In genomic region chr13:80386001-80386400, GRCh38 we compare ENCODE assay signal across 15 cellular contexts. TPM values are rescaled to one million over a fixed set of nuclear protein-coding genes. Genes with fewer than 3 reads are reported as not detected.
DNase-seq lines count a peak whose midpoint lies in the region; ATAC-seq and TF ChIP-seq lines count a peak whose summit lies in the region.
"Had no signal": no experiment of that assay in that cellular context is flagged by ENCODE, and none has a peak within 500 bp of the region (broad histone marks: within the 10 kb centered on the region; RNA-seq: fewer than 3 reads in every experiment).

No MANE protein-coding gene starts in this region.

- peaks cover 6% of the 10 kb centered on the region for H3K4me1 Mint-ChIP-seq in CD14-positive monocyte
- H3K4me1 Mint-ChIP-seq: brain, endodermal cell had no signal

- H3K36me3 Mint-ChIP-seq in CD14-positive monocyte: no peaks in the 10 kb centered on the region
- H3K36me3 Mint-ChIP-seq: brain, memory B cell had no signal

- intact Hi-C loops in CD14-positive monocyte (cut with micrococcal nuclease): no loop called here

- H3K27ac Mint-ChIP-seq in CD14-positive monocyte: no peak overlapping the region
- H3K27ac Mint-ChIP-seq: brain, endodermal cell, memory B cell had no signal

- ATAC-seq in HG02798 (IDR thresholded peaks at IDR 0.05; ENCODE audit: poor library complexity, unreplicated experiment): peak; percentile 50
- ATAC-seq in HG03439 (IDR thresholded peaks at IDR 0.05; ENCODE audit: unreplicated experiment): no peak
- ATAC-seq: A549 had no signal

- H3K9me3 Mint-ChIP-seq in CD14-positive monocyte: peaks cover under 1 to 5% (median 3%) of the 10 kb centered on the region in 7 donors

- H3K27me3 Mint-ChIP-seq in CD14-positive monocyte (ENCODE audit: low read depth in 3 of 3): peaks cover 0 to under 1% (median 0%) of the 10 kb centered on the region in 3 donors
- H3K27me3 Mint-ChIP-seq: brain had no signal

- no peak overlapping the region for H3K4me3 Mint-ChIP-seq in CD14-positive monocyte
- H3K4me3 Mint-ChIP-seq: brain, endodermal cell, memory B cell had no signal

- DNase-seq in activated gamma-delta T cell treated with Interleukin-2 at 50 U/mL for 16 hours (peak; percentile 14), activated gamma-delta T cell (lab: John Stamatoyannopoulos, UW) (no peak), NOMO-1 treated with dmso at 0.1 percent for 144 hours (lab: John Stamatoyannopoulos, UW; ENCODE audit: unreplicated experiment) (peak; percentile 18), GM20000 (ENCODE audit: low spot score) (no peak), cortex of kidney (lab: John Stamatoyannopoulos, UW) (no peak), CD14-positive monocyte (ENCODE audit: low spot score) (no peak)
- DNase-seq: activated CD4-positive, alpha-beta T cell treated with anti-CD3 and anti-CD28 coated beads for 1 hour; endodermal cell; NCI-H1048; NCI-H2081 treated with DMSO at 0.1 percent for 48 hours had no signal

- TF ChIP-seq CTCF in GM20000 (IDR thresholded peaks at IDR 0.05; ENCODE audit: extremely low read depth, missing control alignments): no peak
- TF ChIP-seq CTCF in CD14-positive monocyte (IDR thresholded peaks at IDR 0.05): no peak

RNA-seq across cellular contexts. Expression of gene SPRY2, which starts 45.1 kb away (rescaled TPM):
- polyA plus RNA-seq in CD14-positive monocyte: under 1 TPM; 0.26 to 0.73 TPM

Comparison
In these comparisons a context has a peak if more than half of its experiments do, and no peak if none do; other contexts are left out.
1. DNase-seq: peak in activated gamma-delta T cell treated with Interleukin-2 at 50 U/mL for 16 hours (single experiment) and NOMO-1 treated with dmso at 0.1 percent for 144 hours (single experiment); none in activated gamma-delta T cell (single experiment), GM20000 (single experiment), cortex of kidney (single experiment) and CD14-positive monocyte (single experiment).